Comparison of ENCODE assay signal across 10 cellular contexts in genomic region chr5:76958976-76959767, GRCh38. TPM values are rescaled to one million over a fixed set of nuclear protein-coding genes. Genes with fewer than 3 reads are reported as not detected.
DNase-seq lines count a peak whose midpoint lies in the region; FAIRE-seq and TF ChIP-seq lines count a peak whose summit lies in the region.
"Had no signal": no experiment of that assay in that cellular context is flagged by ENCODE, and none has a peak within 500 bp of the region (broad histone marks: within the 10 kb centered on the region; RNA-seq: fewer than 3 reads in every experiment).

No MANE protein-coding gene starts in this region.

- 54 to 62% (median 55%) methylated on average over 6 of the region's 6 CpGs for WGBS in ovary, 3 donors
- 47 to 54% methylated on average over 6 of the region's 6 CpGs for WGBS in tibial nerve, 2 donors

- DNase-seq in SIG-M5 treated with dmso at 0.1 percent for 504 hours (lab: John Stamatoyannopoulos, UW; ENCODE audit: unreplicated experiment) (peak; percentile 30), SIG-M5 (lab: John Stamatoyannopoulos, UW) (no peak), RCC 7860 (ENCODE audit: low spot score) (peak; percentile 9), epithelial cell of esophagus (ENCODE audit: low read depth) (peak; percentile 52), ovary (no peak), tibial nerve (ENCODE audit: low spot score in 2 of 2) (no peak)
- DNase-seq in activated CD4-positive, alpha-beta T cell treated with anti-CD3 and anti-CD28 coated beads for 1 hour, result no peak
- DNase-seq: 8988T had no signal

- no peak overlapping the region for H3K4me3 ChIP-seq in epithelial cell of esophagus (ENCODE audit: low read length)
- H3K4me3 ChIP-seq in skeletal muscle satellite cell (ENCODE audit: low read length), result no peak overlapping the region
- no peak overlapping the region for H3K4me3 ChIP-seq in ovary
- no peak overlapping the region for H3K4me3 ChIP-seq in tibial nerve

- TF ChIP-seq POLR2A in ovary (IDR thresholded peaks at IDR 0.05) (no peak), tibial nerve (IDR thresholded peaks at IDR 0.05) (no peak)

- H3K9ac ChIP-seq in skeletal muscle satellite cell (ENCODE audit: low read depth, low read length), result no peak overlapping the region

- TF ChIP-seq CTCF in epithelial cell of esophagus (IDR thresholded peaks at IDR 0.05; ENCODE audit: insufficient read depth, low read depth, low read length, missing control alignments) (no peak), ovary (IDR thresholded peaks at IDR 0.05) (no peak), tibial nerve (IDR thresholded peaks at IDR 0.05) (no peak)

- H3K4me1 ChIP-seq in skeletal muscle satellite cell (ENCODE audit: control insufficient read depth, insufficient read depth, low read length) (peaks cover 20% of the 10 kb centered on the region), ovary (ENCODE audit: insufficient read depth) (no peaks in the 10 kb centered on the region), tibial nerve (peaks cover 0 to 11% (median 0%) of the 10 kb centered on the region in 4 donors)

- no peak overlapping the region for H3K27ac ChIP-seq in ovary
- H3K27ac ChIP-seq in tibial nerve, result peak overlapping the region in 2 of 4 donors; percentile 8 to 37

- FAIRE-seq in RCC 7860 (lab: Jason Lieb, UNC), result peak; percentile 62

- H3K4me2 ChIP-seq in skeletal muscle satellite cell (ENCODE audit: low read length), result peak overlapping the region; percentile 60

- H3K36me3 ChIP-seq in skeletal muscle satellite cell (ENCODE audit: insufficient read depth, low read length) (no peaks in the 10 kb centered on the region), ovary (no peaks in the 10 kb centered on the region), tibial nerve (no peaks in the 10 kb centered on the region)

- TF ChIP-seq EP300 in ovary (IDR thresholded peaks at IDR 0.05) (no peak), tibial nerve (IDR thresholded peaks at IDR 0.05) (peak in 1 of 2 donors; percentile 24)

- no peaks in the 10 kb centered on the region for H3K9me3 ChIP-seq in skeletal muscle satellite cell (replicated peaks; ENCODE audit: low read length)
- no peaks in the 10 kb centered on the region for H3K9me3 ChIP-seq in ovary
- H3K9me3 ChIP-seq in tibial nerve, result no peaks in the 10 kb centered on the region

- H3K27me3 ChIP-seq in skeletal muscle satellite cell (ENCODE audit: control insufficient read depth, insufficient read depth, low read length), result peaks cover 19% of the 10 kb centered on the region
- no peaks in the 10 kb centered on the region for H3K27me3 ChIP-seq in ovary
- peaks cover 0 to 13% of the 10 kb centered on the region in 2 donors for H3K27me3 ChIP-seq in tibial nerve

- intact Hi-C loops in ovary (cut with DNase I), result no loop called here

RNA-seq across cellular contexts. Expression of gene CRHBP, which starts 6.3 kb away (rescaled TPM):
- 0.22 TPM in 1 of 2 replicates, not detected in the other for total RNA-seq in skeletal muscle satellite cell (2012; rRNA removed)
- total RNA-seq in ovary (1 to 10 TPM in 4 of 7 donors, under 1 TPM in 3; 0.18 to 6.4 (median 1.0) TPM), tibial nerve (1 to 10 TPM in 2 of 4 donors, not detected in 2; 1.4 to 2.1 TPM)
- polyA plus RNA-seq in ovary, result 1 to 10 TPM; 3.7 to 4.6 TPM
- total RNA-seq: dermis microvascular lymphatic vessel endothelial cell had no signal

Comparison
In these comparisons a context has a peak if more than half of its experiments do, and no peak if none do; other contexts are left out.
1. DNase-seq: peak in SIG-M5 treated with dmso at 0.1 percent for 504 hours (single experiment), RCC 7860 (single experiment) and epithelial cell of esophagus (single experiment); none in SIG-M5 (single experiment), ovary (0 of 5), tibial nerve (0 of 2) and activated CD4-positive, alpha-beta T cell treated with anti-CD3 and anti-CD28 coated beads for 1 hour (single experiment).